8 cellular contexts compared by ENCODE assay signal in genomic region chr4:184330517-184331084, GRCh38.
DNase-seq lines count a peak whose midpoint lies in the region; ATAC-seq and TF ChIP-seq lines count a peak whose summit lies in the region.
"Not testable (repeated sequence)": the region's sequence is repeated elsewhere in the genome, so short reads cannot be mapped to it uniquely, and the experiment has no call there.

No MANE protein-coding gene starts in this region.

- ATAC-seq in GM18511 (IDR thresholded peaks at IDR 0.05; ENCODE audit: unreplicated experiment): peak; percentile 21

- TF ChIP-seq CTCF in Peyer's patch (IDR thresholded peaks at IDR 0.05); adrenal gland (IDR thresholded peaks at IDR 0.05); esophagus muscularis mucosa (IDR thresholded peaks at IDR 0.05); mesothelial cell of epicardium (IDR thresholded peaks at IDR 0.05; ENCODE audit: unreplicated experiment); prostate gland (IDR thresholded peaks at IDR 0.05); stomach (IDR thresholded peaks at IDR 0.05); vagina (IDR thresholded peaks at IDR 0.05): not testable (repeated sequence)

- intact Hi-C loops in adrenal gland (cut with DNase I); esophagus muscularis mucosa (cut with DNase I); stomach (cut with DNase I; ENCODE audit: low total_unique reads); vagina (cut with DNase I): not testable (repeated sequence)
- intact Hi-C loops in prostate gland (cut with DNase I): loop anchor here (5.0 kb wide), 1 partner anchor 43 kb away; no protein-coding TSS in a partner anchor

- H3K27ac ChIP-seq in Peyer's patch: peak overlapping the region in 3 of 4 donors; percentile 21 to 57 (median 31)
- peak overlapping the region; percentile 27 to 88 (median 73) for H3K27ac ChIP-seq in adrenal gland
- H3K27ac ChIP-seq in esophagus muscularis mucosa (replicated peaks in 1 of 4): peak overlapping the region; percentile 54 to 78 (median 74)
- peak overlapping the region; percentile 77 to 79 for H3K27ac ChIP-seq in prostate gland
- H3K27ac ChIP-seq in stomach: peak overlapping the region; percentile 77 to 92 (median 87)
- peak overlapping the region; percentile 44 for H3K27ac ChIP-seq in vagina

- not testable (repeated sequence) for H3K9me3 ChIP-seq in Peyer's patch; adrenal gland (replicated peaks in 1 of 3); esophagus muscularis mucosa; prostate gland; stomach; vagina

- not testable (repeated sequence) for H3K4me3 ChIP-seq in Peyer's patch, adrenal gland, esophagus muscularis mucosa, prostate gland, stomach, vagina

- not testable (repeated sequence) for H3K36me3 ChIP-seq in Peyer's patch; adrenal gland (replicated peaks in 1 of 2); esophagus muscularis mucosa; prostate gland; stomach; vagina

- WGBS in adrenal gland, 4 donors: 92 to 97% (median 96%) methylated on average over 4 of the region's 4 CpGs
- WGBS in esophagus muscularis mucosa: 88% methylated on average over 4 of the region's 4 CpGs
- WGBS in prostate gland: 76% methylated on average over 4 of the region's 4 CpGs
- WGBS in stomach, 5 donors: 66 to 81% (median 72%) methylated on average over 4 of the region's 4 CpGs

- H3K4me1 Mint-ChIP-seq in mesothelial cell of epicardium: peaks cover 35% of the 10 kb centered on the region

- H3K4me3 Mint-ChIP-seq in mesothelial cell of epicardium: not testable (repeated sequence)

- not testable (repeated sequence) for DNase-seq in Peyer's patch; esophagus muscularis mucosa (ENCODE audit: extremely low spot score); mesothelial cell of epicardium (ENCODE audit: low spot score in 2 of 2, unreplicated experiment in 2 of 2); prostate gland (ENCODE audit: low spot score); vagina (ENCODE audit: extremely low spot score in 2 of 2)
- DNase-seq in adrenal gland: peak in 1 of 7 donors; percentile 43
- peak; percentile 50 for DNase-seq in stomach

- H3K9me3 Mint-ChIP-seq in mesothelial cell of epicardium: not testable (repeated sequence)

- H3K36me3 Mint-ChIP-seq in mesothelial cell of epicardium: not testable (repeated sequence)

- H3K27ac Mint-ChIP-seq in mesothelial cell of epicardium: peak overlapping the region; percentile 51

- not testable (repeated sequence) for TF ChIP-seq EP300 in esophagus muscularis mucosa (IDR thresholded peaks at IDR 0.05); stomach (IDR thresholded peaks at IDR 0.05)

- not testable (repeated sequence) for TF ChIP-seq POLR2A in Peyer's patch (IDR thresholded peaks at IDR 0.05); adrenal gland (IDR thresholded peaks at IDR 0.05); esophagus muscularis mucosa (IDR thresholded peaks at IDR 0.05; ENCODE audit: low read depth); prostate gland (IDR thresholded peaks at IDR 0.05); stomach (IDR thresholded peaks at IDR 0.05); vagina (IDR thresholded peaks at IDR 0.05)

- H3K4me1 ChIP-seq in Peyer's patch (peaks cover 0 to 14% (median 0%) of the 10 kb centered on the region in 4 donors), adrenal gland (replicated peaks in 1 of 2) (peaks cover 28% of the 10 kb centered on the region in 2 donors), esophagus muscularis mucosa (peaks cover 8 to 36% (median 30%) of the 10 kb centered on the region in 4 donors), prostate gland (replicated peaks) (peaks cover 12% of the 10 kb centered on the region), stomach (peaks cover 40 to 87% (median 44%) of the 10 kb centered on the region in 4 donors), vagina (peaks cover 34% of the 10 kb centered on the region)

- not testable (repeated sequence) for H3K27me3 Mint-ChIP-seq in mesothelial cell of epicardium (ENCODE audit: low read depth)

- not testable (repeated sequence) for H3K27me3 ChIP-seq in Peyer's patch; adrenal gland; esophagus muscularis mucosa; prostate gland (replicated peaks; ENCODE audit: insufficient read depth); stomach; vagina

Comparison
In these comparisons a context has a peak if more than half of its experiments do, and no peak if none do; other contexts are left out.
1. H3K27ac ChIP-seq: peak in every context shown above with its lines; median percentile 87 in stomach; 78 in prostate gland; 74 in esophagus muscularis mucosa; 73 in adrenal gland; 44 in vagina; 31 in Peyer's patch.